Comparison of ENCODE assay signal across 16 cellular contexts in the genomic region with DNA sequence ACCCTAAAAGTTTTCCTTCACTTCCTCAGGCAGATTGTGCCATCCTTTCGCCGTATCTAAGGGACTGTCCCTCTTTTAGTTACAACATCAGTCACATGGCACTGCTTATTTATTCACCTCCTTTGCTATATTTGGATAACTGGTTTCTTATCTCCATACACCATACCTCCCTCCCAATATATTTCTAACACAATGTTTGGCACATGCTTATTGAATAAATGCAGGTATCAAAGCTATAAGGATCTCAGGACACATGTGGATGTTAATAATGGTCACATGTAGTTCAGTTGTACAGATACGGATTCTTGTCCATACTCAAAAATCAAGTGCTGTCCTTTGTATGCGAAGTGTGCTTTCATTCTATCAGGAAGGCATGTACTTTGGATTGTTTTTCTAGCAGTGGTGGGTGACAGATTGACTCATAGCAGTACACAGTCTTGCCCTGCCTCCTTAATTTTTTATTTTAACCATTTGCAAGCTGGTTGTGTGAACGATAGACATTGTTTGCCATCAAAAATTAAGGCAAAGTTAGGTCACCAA.
A peak's percentile ranks its signal among the peaks of the same experiment; 100 is the strongest.
DNase-seq lines count a peak whose midpoint lies in the region; ATAC-seq, FAIRE-seq and TF ChIP-seq lines count a peak whose summit lies in the region.
"Had no signal": no experiment of that assay in that cellular context is flagged by ENCODE, and none has a peak within 500 bp of the region (broad histone marks: within the 10 kb centered on the region; RNA-seq: fewer than 3 reads in every experiment).

No MANE protein-coding gene starts in this region.

- peaks cover 3% of the 10 kb centered on the region for H3K36me3 Mint-ChIP-seq in activated naive CD4-positive, alpha-beta T cell treated with anti-CD3 and anti-CD28 coated beads, Interleukin-2, amount 50 U/mL, for 24 hours
- H3K36me3 Mint-ChIP-seq in stimulated activated effector memory CD8-positive, alpha-beta T cell treated with anti-CD3 and anti-CD28 coated beads, Interleukin-12 subunit alpha, Interleukin-12 subunit beta, amount 100 ng/mL, for 72 hours = no peaks in the 10 kb centered on the region
- no peaks in the 10 kb centered on the region for H3K36me3 Mint-ChIP-seq in stimulated activated naive B cell treated with anti-CD40 and anti-IgM and Interleukin-4, amounts not matched to agents 10 μg/mL and 1 μg/mL and 100 μg/mL, for 72 hours
- H3K36me3 Mint-ChIP-seq: neural progenitor cell had no signal

- H3K36me3 ChIP-seq in endothelial cell of umbilical vein (ENCODE audit: control insufficient read depth in 2 of 2, extremely low read depth in 1 of 2, insufficient read depth in 2 of 2, low read length in 2 of 2) = no peaks in the 10 kb centered on the region
- H3K36me3 ChIP-seq: esophagus squamous epithelium, neural progenitor cell had no signal

- CTCF ChIA-PET in endothelial cell of umbilical vein (lab: Charles Lee) = interaction anchor here (0.8 kb wide), 1 partner anchor 13 kb away, joined by 3 read pairs; no protein-coding TSS in a partner anchor

- H3K9ac ChIP-seq in endothelial cell of umbilical vein (replicated peaks; ENCODE audit: extremely low read depth, insufficient read depth, low read length) = no peak overlapping the region
- H3K9ac ChIP-seq: neural progenitor cell had no signal

- H3K79me2 ChIP-seq in endothelial cell of umbilical vein (ENCODE audit: control insufficient read depth, insufficient read depth, low read length) = no peaks in the 10 kb centered on the region

- H3K9me3 ChIP-seq in endothelial cell of umbilical vein (replicated peaks; ENCODE audit: control insufficient read depth, insufficient read depth, low read length) = no peaks in the 10 kb centered on the region
- H3K9me3 ChIP-seq: esophagus squamous epithelium had no signal

- ATAC-seq in stimulated activated effector memory CD8-positive, alpha-beta T cell treated with anti-CD3 and anti-CD28 coated beads, Interleukin-12 subunit alpha, Interleukin-12 subunit beta, amount 100 ng/mL, for 72 hours = peak; percentile 35
- ATAC-seq in stimulated activated naive B cell treated with anti-CD40 and anti-IgM and Interleukin-4, amounts not matched to agents 10 μg/mL and 1 μg/mL and 100 μg/mL, for 72 hours (replicated peaks) = no peak
- ATAC-seq in GM21528 (IDR thresholded peaks at IDR 0.05; ENCODE audit: low FRiP score, unreplicated experiment) = no peak
- ATAC-seq: activated CD4-positive, CD25-positive, alpha-beta regulatory T cell treated with anti-CD3 and anti-CD28 coated beads, Interleukin-2, amount 50 U/mL, for 24 hours had no signal

- H3K9me1 ChIP-seq in endothelial cell of umbilical vein (replicated peaks; ENCODE audit: control insufficient read depth, extremely low read depth, insufficient read depth, low read length) = no peaks in the 10 kb centered on the region

- dilution Hi-C loops in endothelial cell of umbilical vein (cut with MboI; ENCODE audit: extremely low pct_ligation_motif_present, low sequenced_read_pairs) = no loop called here

- peak overlapping the region; percentile 33 for H3K27ac Mint-ChIP-seq in activated naive CD4-positive, alpha-beta T cell treated with anti-CD3 and anti-CD28 coated beads, Interleukin-2, amount 50 U/mL, for 24 hours
- peak overlapping the region; percentile 85 for H3K27ac Mint-ChIP-seq in stimulated activated effector memory CD8-positive, alpha-beta T cell treated with anti-CD3 and anti-CD28 coated beads, Interleukin-12 subunit alpha, Interleukin-12 subunit beta, amount 100 ng/mL, for 72 hours
- H3K27ac Mint-ChIP-seq in stimulated activated naive B cell treated with anti-CD40 and anti-IgM and Interleukin-4, amounts not matched to agents 10 μg/mL and 1 μg/mL and 100 μg/mL, for 72 hours = no peak overlapping the region
- H3K27ac Mint-ChIP-seq: activated T-cell treated with anti-CD3 and anti-CD28 coated beads, Interleukin-2, amount 50 U/mL, for 24 hours; neural progenitor cell had no signal

- H3K9me3 Mint-ChIP-seq in activated naive CD4-positive, alpha-beta T cell treated with anti-CD3 and anti-CD28 coated beads, Interleukin-2, amount 50 U/mL, for 24 hours = no peaks in the 10 kb centered on the region
- no peaks in the 10 kb centered on the region for H3K9me3 Mint-ChIP-seq in stimulated activated effector memory CD8-positive, alpha-beta T cell treated with anti-CD3 and anti-CD28 coated beads, Interleukin-12 subunit alpha, Interleukin-12 subunit beta, amount 100 ng/mL, for 72 hours
- no peaks in the 10 kb centered on the region for H3K9me3 Mint-ChIP-seq in stimulated activated naive B cell treated with anti-CD40 and anti-IgM and Interleukin-4, amounts not matched to agents 10 μg/mL and 1 μg/mL and 100 μg/mL, for 72 hours
- H3K9me3 Mint-ChIP-seq: activated T-cell treated with anti-CD3 and anti-CD28 coated beads, Interleukin-2, amount 50 U/mL, for 24 hours; neural progenitor cell had no signal

- H3K4me1 ChIP-seq in endothelial cell of umbilical vein (ENCODE audit: control insufficient read depth, extremely low read depth, insufficient read depth, low read length) = no peaks in the 10 kb centered on the region
- H3K4me1 ChIP-seq: esophagus squamous epithelium, neural progenitor cell had no signal

- no peak overlapping the region for H3K27ac ChIP-seq in endothelial cell of umbilical vein (ENCODE audit: insufficient read depth, low read depth, low read length)
- H3K27ac ChIP-seq: esophagus squamous epithelium, neural progenitor cell, skin epidermis had no signal

- no peak overlapping the region for H3K4me2 ChIP-seq in endothelial cell of umbilical vein (ENCODE audit: insufficient read depth, low read length)
- H3K4me2 ChIP-seq: neural progenitor cell had no signal

- intact Hi-C loops in endothelial cell of umbilical vein (cut with micrococcal nuclease) = no loop called here

- POLR2A ChIA-PET in endothelial cell of umbilical vein (lab: Charles Lee) = no interaction called here

- no peaks in the 10 kb centered on the region for H3K27me3 ChIP-seq in endothelial cell of umbilical vein (ENCODE audit: control insufficient read depth in 2 of 2, insufficient read depth in 2 of 2, low read length in 2 of 2)
- H3K27me3 ChIP-seq: esophagus squamous epithelium, neural progenitor cell had no signal

- H3K4me1 Mint-ChIP-seq in activated naive CD4-positive, alpha-beta T cell treated with anti-CD3 and anti-CD28 coated beads, Interleukin-2, amount 50 U/mL, for 24 hours = peaks cover 44% of the 10 kb centered on the region
- peaks cover 40% of the 10 kb centered on the region for H3K4me1 Mint-ChIP-seq in stimulated activated effector memory CD8-positive, alpha-beta T cell treated with anti-CD3 and anti-CD28 coated beads, Interleukin-12 subunit alpha, Interleukin-12 subunit beta, amount 100 ng/mL, for 72 hours
- no peaks in the 10 kb centered on the region for H3K4me1 Mint-ChIP-seq in stimulated activated naive B cell treated with anti-CD40 and anti-IgM and Interleukin-4, amounts not matched to agents 10 μg/mL and 1 μg/mL and 100 μg/mL, for 72 hours
- H3K4me1 Mint-ChIP-seq: neural progenitor cell had no signal

- H3K4me3 Mint-ChIP-seq in activated naive CD4-positive, alpha-beta T cell treated with anti-CD3 and anti-CD28 coated beads, Interleukin-2, amount 50 U/mL, for 24 hours = no peak overlapping the region
- H3K4me3 Mint-ChIP-seq in stimulated activated effector memory CD8-positive, alpha-beta T cell treated with anti-CD3 and anti-CD28 coated beads, Interleukin-12 subunit alpha, Interleukin-12 subunit beta, amount 100 ng/mL, for 72 hours = peak overlapping the region; percentile 58
- no peak overlapping the region for H3K4me3 Mint-ChIP-seq in stimulated activated naive B cell treated with anti-CD40 and anti-IgM and Interleukin-4, amounts not matched to agents 10 μg/mL and 1 μg/mL and 100 μg/mL, for 72 hours
- H3K4me3 Mint-ChIP-seq: activated T-cell treated with anti-CD3 and anti-CD28 coated beads, Interleukin-2, amount 50 U/mL, for 24 hours; neural progenitor cell had no signal

- no peaks in the 10 kb centered on the region for H3K27me3 Mint-ChIP-seq in activated naive CD4-positive, alpha-beta T cell treated with anti-CD3 and anti-CD28 coated beads, Interleukin-2, amount 50 U/mL, for 24 hours
- H3K27me3 Mint-ChIP-seq in stimulated activated naive B cell treated with anti-CD40 and anti-IgM and Interleukin-4, amounts not matched to agents 10 μg/mL and 1 μg/mL and 100 μg/mL, for 72 hours = no peaks in the 10 kb centered on the region
- H3K27me3 Mint-ChIP-seq: activated T-cell treated with anti-CD3 and anti-CD28 coated beads, Interleukin-2, amount 50 U/mL, for 24 hours had no signal

- no TSS peak for BruUV-seq in endothelial cell of umbilical vein (replicated peaks; lab: Mats Ljungman, UMichigan)

- no peak for DNase-seq in activated naive CD4-positive, alpha-beta T cell treated with anti-CD3 and anti-CD28 coated beads, Interleukin-2, amount 50 U/mL, for 16 hours
- DNase-seq in NOMO-1 treated with dmso at 0.1 percent for 144 hours (lab: John Stamatoyannopoulos, UW; ENCODE audit: unreplicated experiment) (peak; percentile 6), endothelial cell of umbilical vein (ENCODE audit: low read depth, low spot score) (peak; percentile 25), NCI-H1694 treated with DMSO at 0.1 percent for 48 hours (lab: John Stamatoyannopoulos, UW) (no peak)
- no peak for DNase-seq in stimulated activated effector memory CD8-positive, alpha-beta T cell treated with anti-CD3 and anti-CD28 coated beads, Interleukin-12 subunit alpha, Interleukin-12 subunit beta, amount 100 ng/mL, for 72 hours (ENCODE audit: low spot score in 2 of 2)
- no peak for DNase-seq in stimulated activated naive B cell treated with anti-CD40 and anti-IgM and Interleukin-4, amounts not matched to agents 10 μg/mL and 1 μg/mL and 100 μg/mL, for 72 hours
- DNase-seq: activated T-cell treated with anti-CD3 and anti-CD28 coated beads, Interleukin-2, amount 50 U/mL, for 24 hours; aorta; esophagus squamous epithelium; hippocampal formation; MV-4-11 had no signal

- TF ChIP-seq CTCF in endothelial cell of umbilical vein (IDR thresholded peaks at IDR 0.05; ENCODE audit: extremely low read depth in 1 of 2, insufficient read depth in 1 of 2, low read depth in 1 of 2, low read length in 2 of 2) = no peak

- H4K20me1 ChIP-seq in endothelial cell of umbilical vein (replicated peaks; ENCODE audit: control insufficient read depth, extremely low read depth, insufficient read depth, low read length) = no peaks in the 10 kb centered on the region

- FAIRE-seq in endothelial cell of umbilical vein (lab: Jason Lieb, UNC) = peak; percentile 47

- H3K4me3 ChIP-seq in endothelial cell of umbilical vein (replicated peaks in 1 of 3; ENCODE audit: insufficient read depth in 1 of 3, low read depth in 1 of 3, low read length in 3 of 3) = no peak overlapping the region
- H3K4me3 ChIP-seq: esophagus squamous epithelium, neural progenitor cell, skin epidermis had no signal

- no peak overlapping the region for H2AFZ ChIP-seq in endothelial cell of umbilical vein (ENCODE audit: low read depth, low read length)
- H2AFZ ChIP-seq: neural progenitor cell had no signal

- TF ChIP-seq POLR2A in endothelial cell of umbilical vein (IDR thresholded peaks at IDR 0.05; ENCODE audit: low read depth, low read length) = no peak

TF ChIP-seq in endothelial cell of umbilical vein, 7 proteins besides CTCF, POLR2A, EP300 and RAD21 (continues in another document):
- TF ChIP-seq GATA2 (IDR thresholded peaks at IDR 0.05; ENCODE audit: insufficient read depth, insufficient read length, low read depth, low read length) = no peak
- TF ChIP-seq POLR2AphosphoS5 (IDR thresholded peaks at IDR 0.05; ENCODE audit: insufficient read depth, low read depth, low read length) = no peak

Comparison
In these comparisons a context has a peak if more than half of its experiments do, and no peak if none do; other contexts are left out.
1. DNase-seq: peak in NOMO-1 treated with dmso at 0.1 percent for 144 hours (single experiment) and endothelial cell of umbilical vein (single experiment); none in activated naive CD4-positive, alpha-beta T cell treated with anti-CD3 and anti-CD28 coated beads, Interleukin-2, amount 50 U/mL, for 16 hours (single experiment), stimulated activated effector memory CD8-positive, alpha-beta T cell treated with anti-CD3 and anti-CD28 coated beads, Interleukin-12 subunit alpha, Interleukin-12 subunit beta, amount 100 ng/mL, for 72 hours (0 of 2), stimulated activated naive B cell treated with anti-CD40 and anti-IgM and Interleukin-4, amounts not matched to agents 10 μg/mL and 1 μg/mL and 100 μg/mL, for 72 hours (single experiment) and NCI-H1694 treated with DMSO at 0.1 percent for 48 hours (single experiment).